Comparison of ENCODE assay signal across 26 cellular contexts in the genomic region with DNA sequence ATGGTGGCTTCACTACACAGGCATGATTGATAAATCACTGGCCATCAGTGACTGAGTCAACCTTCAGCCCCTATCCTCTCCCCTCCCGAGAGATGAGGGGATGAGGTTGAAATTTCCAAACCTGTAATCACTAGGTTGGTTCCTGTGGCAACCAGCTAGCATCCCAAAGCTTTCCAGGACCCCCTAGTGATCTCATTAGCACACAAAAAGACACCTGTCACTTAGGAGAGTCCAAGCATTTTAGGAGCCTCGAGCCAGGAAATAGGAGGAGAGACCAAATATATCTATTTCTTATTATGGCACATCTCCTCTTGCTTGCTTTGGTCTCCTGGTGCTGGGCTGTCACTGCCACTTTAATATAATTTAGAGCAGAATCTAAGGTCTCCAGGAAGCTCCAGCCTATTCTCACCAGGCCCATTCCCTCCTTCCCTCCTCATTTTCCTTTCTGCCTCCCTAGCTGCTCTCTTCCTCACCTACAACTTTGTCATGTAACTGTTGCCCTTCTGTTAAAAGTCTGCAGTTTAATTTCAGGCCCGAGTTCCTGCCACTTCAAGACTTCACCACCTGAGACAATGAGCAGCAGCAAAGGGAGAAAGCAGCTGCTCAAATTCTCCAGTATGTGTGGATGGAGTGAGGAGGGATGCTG. TPM values are rescaled to one million over a fixed set of nuclear protein-coding genes. Genes with fewer than 3 reads are reported as not detected.
DNase-seq lines count a peak whose midpoint lies in the region; ATAC-seq, FAIRE-seq and TF ChIP-seq lines count a peak whose summit lies in the region.
"Had no signal": no experiment of that assay in that cellular context is flagged by ENCODE, and none has a peak within 500 bp of the region (broad histone marks: within the 10 kb centered on the region; RNA-seq: fewer than 3 reads in every experiment).

No MANE protein-coding gene starts in this region.

- FAIRE-seq in HTR-8/SVneo (lab: Jason Lieb, UNC) = no peak
- FAIRE-seq: GM18507, HepG2 had no signal

- H3K36me3 ChIP-seq in GM23338 (ENCODE audit: insufficient read depth) = no peaks in the 10 kb centered on the region
- H3K36me3 ChIP-seq: BLaER1 treated with 17β-estradiol and CSF1 and Interleukin-3, amounts not matched to agents 10 nM and 100 nM; right lobe of liver had no signal

- CTCF ChIA-PET in WTC11 (lab: Charles Lee) = interaction anchor here (0.9 kb wide), 1 partner anchor 64 kb away, joined by 6 read pairs; no protein-coding TSS in a partner anchor

- H3K79me2 ChIP-seq in GM23338 (replicated peaks; ENCODE audit: insufficient read depth) = no peaks in the 10 kb centered on the region

- H3K9me2 ChIP-seq in GM23338 (ENCODE audit: insufficient read depth) = no peaks in the 10 kb centered on the region

- H3K27ac Mint-ChIP-seq in GM23338 = no peak overlapping the region
- no peak overlapping the region for H3K27ac Mint-ChIP-seq in WTC11
- H3K27ac Mint-ChIP-seq: activated CD8-positive, alpha-beta memory T cell treated with anti-CD3 and anti-CD28 coated beads, Interleukin-2, amount 10 ng/mL, durations not matched to agents 7 days and 5 days; progenitor cell of endocrine pancreas had no signal

- no peaks in the 10 kb centered on the region for H3K27me3 ChIP-seq in GM23338 (ENCODE audit: insufficient read depth)
- H3K27me3 ChIP-seq: BLaER1 treated with 17β-estradiol and CSF1 and Interleukin-3, amounts not matched to agents 10 nM and 100 nM; right lobe of liver had no signal

- no peaks in the 10 kb centered on the region for H4K20me1 ChIP-seq in GM23338 (replicated peaks; ENCODE audit: insufficient read depth)
- H4K20me1 ChIP-seq: BLaER1 treated with 17β-estradiol and CSF1 and Interleukin-3, amounts not matched to agents 10 nM and 100 nM had no signal

- POLR2A ChIA-PET in WTC11 (lab: Charles Lee) = no interaction called here

- no peak overlapping the region for H2AFZ ChIP-seq in GM23338

- no peak overlapping the region for H3K4me3 ChIP-seq in GM23338
- H3K4me3 ChIP-seq: BLaER1 treated with 17β-estradiol and CSF1 and Interleukin-3, amounts not matched to agents 10 nM and 100 nM; right lobe of liver had no signal

- TF ChIP-seq POLR2A in erythroblast (IDR thresholded peaks at IDR 0.05; ENCODE audit: low read length) = no peak

- peak; percentile 85 for DNase-seq in GM23338 (ENCODE audit: low spot score)
- peak; percentile 85 to 91 for DNase-seq in NCI-H2081 (lab: John Stamatoyannopoulos, UW)
- DNase-seq in WTC11 (ENCODE audit: low spot score) = peak; percentile 18
- peak; percentile 57 for DNase-seq in iPS-NIHi7 (ENCODE audit: extremely low spot score)
- DNase-seq in erythroblast (lab: John Stamatoyannopoulos, UW) = no peak
- DNase-seq in HTR-8/SVneo (ENCODE audit: insufficient read length, low spot score) = no peak
- DNase-seq in COLO829 (ENCODE audit: low spot score) = no peak
- DNase-seq: activated CD4-positive, CD25-positive, alpha-beta regulatory T cell; activated CD8-positive, alpha-beta memory T cell treated with anti-CD3 and anti-CD28 coated beads, Interleukin-2, amount 10 ng/mL, durations not matched to agents 7 days and 5 days; activated naive CD4-positive, alpha-beta T cell treated with Interleukin-2 at 50 U/mL for 16 hours; activated T-cell treated with anti-CD3 and anti-CD28 coated beads, Interleukin-2, amount 50 U/mL, for 48 hours; Caco-2; DMS79 treated with DMSO at 0.1 percent for 48 hours; glutamatergic neuron; Karpas-422; NCI-H187 treated with DMSO at 0.1 percent for 48 hours; NCI-H774; right lobe of liver; stimulated activated CD4-positive, alpha-beta T cell treated with anti-CD3 and anti-CD28 coated beads, Interleukin-4, amount 100 ng/mL, for 1 hour; T-helper 1 cell; trophoblast cell had no signal

- peak; percentile 95 for ATAC-seq in GM23338
- peak; percentile 87 for ATAC-seq in WTC11
- ATAC-seq: activated CD8-positive, alpha-beta memory T cell treated with anti-CD3 and anti-CD28 coated beads, Interleukin-2, amount 10 ng/mL, durations not matched to agents 7 days and 5 days; HepG2; right lobe of liver had no signal

- H3K4me3 Mint-ChIP-seq in GM23338 = no peak overlapping the region; the same call in 2 of the 3 replicates
- H3K4me3 Mint-ChIP-seq in WTC11 = no peak overlapping the region
- H3K4me3 Mint-ChIP-seq: activated CD8-positive, alpha-beta memory T cell treated with anti-CD3 and anti-CD28 coated beads, Interleukin-2, amount 10 ng/mL, durations not matched to agents 7 days and 5 days had no signal

- peak overlapping the region; percentile 24; the same call in 1 of the 2 replicates for H3K27ac ChIP-seq in GM23338 (ENCODE audit: low read depth)
- H3K27ac ChIP-seq: BLaER1 treated with 17β-estradiol and CSF1 and Interleukin-3, amounts not matched to agents 10 nM and 100 nM; HL-60; right lobe of liver had no signal

- H3K27me3 Mint-ChIP-seq in GM23338 (ENCODE audit: insufficient read depth, low read depth, poor library complexity) = no peaks in the 10 kb centered on the region
- no peaks in the 10 kb centered on the region for H3K27me3 Mint-ChIP-seq in WTC11 (ENCODE audit: low read depth)
- H3K27me3 Mint-ChIP-seq: activated CD8-positive, alpha-beta memory T cell treated with anti-CD3 and anti-CD28 coated beads, Interleukin-2, amount 10 ng/mL, durations not matched to agents 7 days and 5 days; progenitor cell of endocrine pancreas had no signal

- H3K36me3 Mint-ChIP-seq in GM23338 (ENCODE audit: low read depth) (0 out of 3 replicates have a peak, but pooled peaks cover 3% of the 10 kb centered on the region), WTC11 (peaks cover 11% of the 10 kb centered on the region)

- TF ChIP-seq CTCF in GM23338 (conservative IDR thresholded peaks at IDR 0.05; ENCODE audit: low read depth in 2 of 2) = no peak
- TF ChIP-seq CTCF in WTC11 (IDR thresholded peaks at IDR 0.05) = no peak

- H3K4me2 ChIP-seq in GM23338 = peak overlapping the region; percentile 8; the same call in 1 of the 2 replicates
- H3K4me2 ChIP-seq: BLaER1 treated with 17β-estradiol and CSF1 and Interleukin-3, amounts not matched to agents 10 nM and 100 nM had no signal

- peaks cover 22% of the 10 kb centered on the region for H3K4me1 Mint-ChIP-seq in GM23338
- H3K4me1 Mint-ChIP-seq in WTC11 = peaks cover 24% of the 10 kb centered on the region
- H3K4me1 Mint-ChIP-seq: activated CD8-positive, alpha-beta memory T cell treated with anti-CD3 and anti-CD28 coated beads, Interleukin-2, amount 10 ng/mL, durations not matched to agents 7 days and 5 days had no signal

- H3K9me3 Mint-ChIP-seq in GM23338 (peaks cover 8% of the 10 kb centered on the region; the same call in 2 of the 3 replicates), WTC11 (peaks cover 12% of the 10 kb centered on the region)

- peaks cover 14% of the 10 kb centered on the region for H3K4me1 ChIP-seq in GM23338 (ENCODE audit: insufficient read depth)
- H3K4me1 ChIP-seq: BLaER1 treated with 17β-estradiol and CSF1 and Interleukin-3, amounts not matched to agents 10 nM and 100 nM; right lobe of liver had no signal

- H3F3A ChIP-seq in GM23338 (replicated peaks; ENCODE audit: low read depth) = no peaks in the 10 kb centered on the region

TF ChIP-seq in GM23338, 12 proteins besides CTCF, POLR2A, EP300 and RAD21 (continues in another document):
- TF ChIP-seq STAT1 (IDR thresholded peaks at IDR 0.05; ENCODE audit: unreplicated experiment) = no peak

TF ChIP-seq in WTC11, 78 proteins besides CTCF, POLR2A, EP300 and RAD21:
- TF ChIP-seq SP1 (CRISPR knock-in tag; conservative IDR thresholded peaks at IDR 0.05) = no peak
- TF ChIP-seq, protein P1, sequence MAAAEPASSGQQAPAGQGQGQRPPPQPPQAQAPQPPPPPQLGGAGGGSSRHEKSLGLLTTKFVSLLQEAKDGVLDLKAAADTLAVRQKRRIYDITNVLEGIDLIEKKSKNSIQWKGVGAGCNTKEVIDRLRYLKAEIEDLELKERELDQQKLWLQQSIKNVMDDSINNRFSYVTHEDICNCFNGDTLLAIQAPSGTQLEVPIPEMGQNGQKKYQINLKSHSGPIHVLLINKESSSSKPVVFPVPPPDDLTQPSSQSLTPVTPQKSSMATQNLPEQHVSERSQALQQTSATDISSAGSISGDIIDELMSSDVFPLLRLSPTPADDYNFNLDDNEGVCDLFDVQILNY (CRISPR knock-in tag; IDR thresholded peaks at IDR 0.05) = no peak
- no peak for TF ChIP-seq ATF1 (CRISPR knock-in tag; IDR thresholded peaks at IDR 0.05)
- TF ChIP-seq IRF2 (CRISPR knock-in tag; IDR thresholded peaks at IDR 0.05; ENCODE audit: borderline replicate concordance, low read depth) = no peak
- TF ChIP-seq, protein P2, sequence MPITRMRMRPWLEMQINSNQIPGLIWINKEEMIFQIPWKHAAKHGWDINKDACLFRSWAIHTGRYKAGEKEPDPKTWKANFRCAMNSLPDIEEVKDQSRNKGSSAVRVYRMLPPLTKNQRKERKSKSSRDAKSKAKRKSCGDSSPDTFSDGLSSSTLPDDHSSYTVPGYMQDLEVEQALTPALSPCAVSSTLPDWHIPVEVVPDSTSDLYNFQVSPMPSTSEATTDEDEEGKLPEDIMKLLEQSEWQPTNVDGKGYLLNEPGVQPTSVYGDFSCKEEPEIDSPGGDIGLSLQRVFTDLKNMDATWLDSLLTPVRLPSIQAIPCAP (CRISPR knock-in tag; IDR thresholded peaks at IDR 0.05) = no peak
- no peak for TF ChIP-seq NFE2L1 (CRISPR knock-in tag; IDR thresholded peaks at IDR 0.05)

RNA-seq across cellular contexts. Expression of gene NAB1, which starts 33.2 kb away (rescaled TPM):
- total RNA-seq in GM23338 (2014; rRNA removed; shearing (Covaris generic)) = 35.9 and 40.2 TPM in 2 replicates
- polyA plus RNA-seq in GM23338 (2016; fragmentation: Nextera tagmentation; extraction: Ambion mirVana) = 8.3 and 10.4 TPM in 2 replicates
- 30.2 to 32.0 TPM (median 31.2 TPM) in 3 replicates for total RNA-seq in WTC11 (2021)

Comparison
In these comparisons a context has a peak if more than half of its experiments do, and no peak if none do; other contexts are left out.
1. DNase-seq: peak in GM23338 (single experiment), NCI-H2081 (2 of 2), WTC11 (single experiment) and iPS-NIHi7 (single experiment); none in erythroblast (0 of 2), HTR-8/SVneo (single experiment) and COLO829 (single experiment).